10 cellular contexts compared by ENCODE assay signal in the genomic region with DNA sequence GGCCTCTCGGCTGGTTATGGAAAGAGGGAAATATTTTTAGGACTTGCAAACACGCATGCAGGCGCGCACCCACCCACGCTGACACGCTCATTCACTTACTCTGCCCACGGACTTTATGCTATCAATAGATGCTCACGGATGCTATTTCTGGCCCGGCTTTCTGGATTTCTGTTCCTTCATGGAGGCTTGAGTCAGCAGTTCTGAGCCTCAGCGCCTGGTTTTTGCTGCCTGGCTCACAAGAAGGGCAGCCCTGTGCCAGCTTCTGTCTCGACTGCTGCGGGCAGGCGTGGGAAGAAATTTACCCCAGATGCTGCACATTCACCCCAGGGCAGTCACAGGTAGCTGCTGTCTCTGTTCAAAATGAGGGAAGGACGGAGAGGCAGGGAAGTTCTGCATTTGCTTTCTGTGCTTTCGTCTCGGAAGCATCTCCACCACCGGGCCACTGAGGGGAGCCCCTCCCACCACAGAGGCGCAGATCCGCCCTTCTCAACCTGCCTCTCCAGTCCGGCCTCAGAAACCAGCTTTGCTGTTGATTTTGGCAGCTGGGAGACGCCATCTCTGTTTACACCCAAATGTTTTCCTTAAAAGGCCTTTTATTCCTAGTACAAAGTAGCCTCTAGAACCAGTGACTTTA.
DNase-seq lines count a peak whose midpoint lies in the region; ATAC-seq and TF ChIP-seq lines count a peak whose summit lies in the region.
"Had no signal": no experiment of that assay in that cellular context is flagged by ENCODE, and none has a peak within 500 bp of the region (broad histone marks: within the 10 kb centered on the region; RNA-seq: fewer than 3 reads in every experiment).

No MANE protein-coding gene starts in this region.

- no peak overlapping the region for H3K27ac ChIP-seq in HEK293 (ENCODE audit: extremely low read depth, low read depth, low read length)
- peak overlapping the region; percentile 37 for H3K27ac ChIP-seq in brain microvascular endothelial cell
- peak overlapping the region in 14 of 21 experiments; percentile 1 to 78 (median 39) for H3K27ac ChIP-seq in skin epidermis

- TF ChIP-seq CTCF in HEK293 (tag by site-specific recombination; IDR thresholded peaks at IDR 0.05) (no peak), brain microvascular endothelial cell (IDR thresholded peaks at IDR 0.05; ENCODE audit: low read depth, low read length, missing control alignments) (peak; percentile 36)

- no peaks in the 10 kb centered on the region for H3K9me3 ChIP-seq in HEK293 (ENCODE audit: control insufficient read depth, insufficient read depth, low read depth, low read length)

- DNase-seq in brain microvascular endothelial cell, result peak; percentile 63
- peak; percentile 66 for DNase-seq in iPS-NIHi7 (ENCODE audit: extremely low spot score)
- DNase-seq in NOMO-1 treated with DMSO at 0.1 percent for 48 hours (lab: John Stamatoyannopoulos, UW; ENCODE audit: unreplicated experiment), result no peak
- DNase-seq: PC-3; stimulated activated naive CD4-positive, alpha-beta T cell treated with Interleukin-2 at 50 U/mL for 16 hours had no signal

- CTCF ChIA-PET in HEK293 (lab: Yijun Ruan, JAX), result interaction anchor here (0.6 to 3.8 kb wide), 2 partner anchors 12 to 110 kb away, joined by 3 to 15 read pairs; no protein-coding TSS in a partner anchor

- no peaks in the 10 kb centered on the region for H3K27me3 ChIP-seq in brain microvascular endothelial cell (replicated peaks)

- H3K36me3 ChIP-seq in HEK293 (ENCODE audit: control insufficient read depth in 2 of 2, insufficient read depth in 1 of 2, low read length in 2 of 2) (no peaks in the 10 kb centered on the region), brain microvascular endothelial cell (replicated peaks) (no peaks in the 10 kb centered on the region)

- peaks cover 2% of the 10 kb centered on the region; the same call in 1 of the 2 replicates for H3K4me1 ChIP-seq in HEK293 (ENCODE audit: control insufficient read depth, insufficient read depth, low read length)

- in situ Hi-C loops in brain microvascular endothelial cell (cut with HindIII; ENCODE audit: low pct_ligation_motif_present, low sequenced_read_pairs), result no loop called here

- POLR2A ChIA-PET in HEK293 (lab: Yijun Ruan, JAX), result no interaction called here

- no peak for ATAC-seq in HG02970 (IDR thresholded peaks at IDR 0.05; ENCODE audit: low FRiP score, unreplicated experiment)
- no peak for ATAC-seq in GM21737 (IDR thresholded peaks at IDR 0.05; ENCODE audit: unreplicated experiment)
- ATAC-seq in HG03097 (IDR thresholded peaks at IDR 0.05; ENCODE audit: low FRiP score, unreplicated experiment), result no peak
- ATAC-seq: PC-3 had no signal

- no peak overlapping the region for H3K4me3 ChIP-seq in HEK293 (ENCODE audit: low read depth, low read length)
- peak overlapping the region; percentile 43 for H3K4me3 ChIP-seq in brain microvascular endothelial cell (ENCODE audit: low read depth, low read length)
- H3K4me3 ChIP-seq in skin epidermis, result no peak overlapping the region

TF ChIP-seq in HEK293, 187 proteins besides CTCF, POLR2A, EP300 and RAD21:
- TF ChIP-seq ZFHX2 (tag by site-specific recombination; conservative IDR thresholded peaks at IDR 0.05) (peak; percentile 47), ZBTB21 (tag by site-specific recombination; IDR thresholded peaks at IDR 0.05) (no peak), ZNF544 (tag by site-specific recombination; IDR thresholded peaks at IDR 0.05) (no peak), RBAK (tag by site-specific recombination; IDR thresholded peaks at IDR 0.05) (no peak), ZNF24 (tag by site-specific recombination; IDR thresholded peaks at IDR 0.05) (no peak)
- TF ChIP-seq, protein P1, sequence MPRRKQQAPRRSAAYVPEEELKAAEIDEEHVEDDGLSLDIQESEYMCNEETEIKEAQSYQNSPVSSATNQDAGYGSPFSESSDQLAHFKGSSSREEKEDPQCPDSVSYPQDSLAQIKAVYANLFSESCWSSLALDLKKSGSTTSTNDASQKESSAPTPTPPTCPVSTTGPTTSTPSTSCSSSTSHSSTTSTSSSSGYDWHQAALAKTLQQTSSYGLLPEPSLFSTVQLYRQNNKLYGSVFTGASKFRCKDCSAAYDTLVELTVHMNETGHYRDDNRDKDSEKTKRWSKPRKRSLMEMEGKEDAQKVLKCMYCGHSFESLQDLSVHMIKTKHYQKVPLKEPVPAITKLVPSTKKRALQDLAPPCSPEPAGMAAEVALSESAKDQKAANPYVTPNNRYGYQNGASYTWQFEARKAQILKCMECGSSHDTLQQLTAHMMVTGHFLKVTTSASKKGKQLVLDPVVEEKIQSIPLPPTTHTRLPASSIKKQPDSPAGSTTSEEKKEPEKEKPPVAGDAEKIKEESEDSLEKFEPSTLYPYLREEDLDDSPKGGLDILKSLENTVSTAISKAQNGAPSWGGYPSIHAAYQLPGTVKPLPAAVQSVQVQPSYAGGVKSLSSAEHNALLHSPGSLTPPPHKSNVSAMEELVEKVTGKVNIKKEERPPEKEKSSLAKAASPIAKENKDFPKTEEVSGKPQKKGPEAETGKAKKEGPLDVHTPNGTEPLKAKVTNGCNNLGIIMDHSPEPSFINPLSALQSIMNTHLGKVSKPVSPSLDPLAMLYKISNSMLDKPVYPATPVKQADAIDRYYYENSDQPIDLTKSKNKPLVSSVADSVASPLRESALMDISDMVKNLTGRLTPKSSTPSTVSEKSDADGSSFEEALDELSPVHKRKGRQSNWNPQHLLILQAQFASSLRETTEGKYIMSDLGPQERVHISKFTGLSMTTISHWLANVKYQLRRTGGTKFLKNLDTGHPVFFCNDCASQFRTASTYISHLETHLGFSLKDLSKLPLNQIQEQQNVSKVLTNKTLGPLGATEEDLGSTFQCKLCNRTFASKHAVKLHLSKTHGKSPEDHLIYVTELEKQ (tag by site-specific recombination; IDR thresholded peaks at IDR 0.05; ENCODE audit: borderline replicate concordance), result no peak
